Comparison of ENCODE assay signal across 21 cellular contexts in the genomic region with DNA sequence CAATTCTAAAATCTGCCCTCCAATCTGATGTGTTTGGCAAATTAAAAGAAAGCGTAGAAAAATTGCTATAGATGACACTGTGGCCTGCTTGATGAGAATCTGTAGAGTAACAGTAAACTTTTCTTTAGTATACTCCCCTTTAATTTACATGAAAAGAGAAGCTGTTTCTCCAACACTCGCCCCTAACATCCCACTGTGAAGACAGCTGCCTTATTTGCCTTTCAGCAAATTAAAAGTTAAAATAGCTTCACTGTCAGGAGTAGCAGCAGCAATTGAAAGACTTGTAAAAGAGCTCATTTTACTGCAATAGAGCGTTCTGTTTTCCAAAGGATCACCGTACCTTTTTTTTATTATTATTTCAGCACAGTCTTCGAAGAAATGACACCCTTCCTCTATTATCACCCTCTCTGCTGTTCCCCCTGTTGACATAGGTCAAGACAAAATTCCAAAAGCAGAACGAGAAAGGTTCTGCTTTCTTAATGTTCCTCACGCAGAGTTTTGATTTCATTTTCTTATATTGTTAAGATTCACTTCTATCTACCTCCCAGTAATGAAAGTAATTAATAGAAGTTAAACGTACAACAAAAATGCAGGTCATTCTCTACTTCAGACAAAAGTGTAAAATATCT.
"Had no signal": no experiment of that assay in that cellular context is flagged by ENCODE, and none has a peak within 500 bp of the region (broad histone marks: within the 10 kb centered on the region; RNA-seq: fewer than 3 reads in every experiment).

No MANE protein-coding gene starts in this region.

- H3K27me3 Mint-ChIP-seq: central memory CD8-positive, alpha-beta T cell had no signal

- H3K27me3 ChIP-seq: brain microvascular endothelial cell, heart left ventricle, left lung, ovary, sigmoid colon had no signal

- ATAC-seq: heart left ventricle; left lung; natural killer cell; stimulated activated effector memory CD8-positive, alpha-beta T cell treated with anti-CD3 and anti-CD28 coated beads, Interleukin-12 subunit alpha, Interleukin-12 subunit beta, amount 100 ng/mL, for 72 hours had no signal

- H3K27ac Mint-ChIP-seq: activated CD4-positive, alpha-beta T cell treated with anti-CD3 and anti-CD28 coated beads, Interleukin-2, amount 10 ng/mL, durations not matched to agents 7 days and 5 days; activated naive CD8-positive, alpha-beta T cell treated with anti-CD3 and anti-CD28 coated beads for 36 hours; activated T-helper 1 cell treated with anti-CD3 and anti-CD28 coated beads, Interleukin-12 subunit alpha, Interleukin-12 subunit beta, Interleukin-2, Interleukin-4 antibody, amounts not matched to agents 30 ng/mL and 10 ng/mL and 1 ng/mL, durations not matched to agents 14 hours and 24 hours and 36 hours; natural killer cell; stimulated activated effector memory CD8-positive, alpha-beta T cell treated with anti-CD3 and anti-CD28 coated beads, Interleukin-12 subunit alpha, Interleukin-12 subunit beta, amount 100 ng/mL, for 72 hours had no signal

- H3K36me3 Mint-ChIP-seq: activated naive CD8-positive, alpha-beta T cell treated with anti-CD3 and anti-CD28 coated beads for 36 hours; natural killer cell; stimulated activated effector memory CD8-positive, alpha-beta T cell treated with anti-CD3 and anti-CD28 coated beads, Interleukin-12 subunit alpha, Interleukin-12 subunit beta, amount 100 ng/mL, for 72 hours had no signal

- H3K9me3 ChIP-seq: left lung, ovary, sigmoid colon had no signal

- DNase-seq: activated CD4-positive, alpha-beta T cell treated with anti-CD3 and anti-CD28 coated beads, Interleukin-2, amount 10 ng/mL, durations not matched to agents 7 days and 5 days; activated CD8-positive, alpha-beta memory T cell treated with anti-CD3 and anti-CD28 coated beads for 24 hours; activated naive CD8-positive, alpha-beta T cell treated with anti-CD3 and anti-CD28 coated beads for 36 hours; amygdala; brain microvascular endothelial cell; effector CD8-positive, alpha-beta T cell; foreskin melanocyte; heart left ventricle; kidney; left lung; mesenchymal stem cell; natural killer cell; ovary; sigmoid colon; stimulated activated CD4-positive, alpha-beta T cell treated with anti-CD3 and anti-CD28 coated beads, Interleukin-12 subunit alpha, Interleukin-12 subunit beta, amount 100 ng/mL, for 4 hours; stimulated activated CD4-positive, alpha-beta T cell treated with anti-CD3 and anti-CD28 coated beads, Interleukin-2, amount 100 ng/mL, for 24 hours; SW 1271 had no signal

- H3K4me3 ChIP-seq: coronary artery, left lung, ovary, sigmoid colon had no signal

- H3K27ac ChIP-seq: brain microvascular endothelial cell, coronary artery, left lung, ovary, sigmoid colon had no signal

- H3K4me1 Mint-ChIP-seq: activated CD4-positive, alpha-beta T cell treated with anti-CD3 and anti-CD28 coated beads, Interleukin-2, amount 10 ng/mL, durations not matched to agents 7 days and 5 days; activated naive CD8-positive, alpha-beta T cell treated with anti-CD3 and anti-CD28 coated beads for 36 hours; central memory CD8-positive, alpha-beta T cell; natural killer cell; stimulated activated effector memory CD8-positive, alpha-beta T cell treated with anti-CD3 and anti-CD28 coated beads, Interleukin-12 subunit alpha, Interleukin-12 subunit beta, amount 100 ng/mL, for 72 hours had no signal

- H3K36me3 ChIP-seq: brain microvascular endothelial cell, heart left ventricle, left lung, ovary, sigmoid colon had no signal

- H3K4me1 ChIP-seq: heart left ventricle, left lung, sigmoid colon had no signal

- H3K9me3 Mint-ChIP-seq: activated CD4-positive, alpha-beta T cell treated with anti-CD3 and anti-CD28 coated beads, Interleukin-2, amount 10 ng/mL, durations not matched to agents 7 days and 5 days; activated T-helper 1 cell treated with anti-CD3 and anti-CD28 coated beads, Interleukin-12 subunit alpha, Interleukin-12 subunit beta, Interleukin-2, Interleukin-4 antibody, amounts not matched to agents 30 ng/mL and 10 ng/mL and 1 ng/mL, durations not matched to agents 14 hours and 24 hours and 36 hours had no signal

- H3K4me3 Mint-ChIP-seq: activated CD4-positive, alpha-beta T cell treated with anti-CD3 and anti-CD28 coated beads, Interleukin-2, amount 10 ng/mL, durations not matched to agents 7 days and 5 days; activated naive CD8-positive, alpha-beta T cell treated with anti-CD3 and anti-CD28 coated beads for 36 hours; activated T-helper 1 cell treated with anti-CD3 and anti-CD28 coated beads, Interleukin-12 subunit alpha, Interleukin-12 subunit beta, Interleukin-2, Interleukin-4 antibody, amounts not matched to agents 30 ng/mL and 10 ng/mL and 1 ng/mL, durations not matched to agents 14 hours and 24 hours and 36 hours; central memory CD8-positive, alpha-beta T cell; natural killer cell; stimulated activated effector memory CD8-positive, alpha-beta T cell treated with anti-CD3 and anti-CD28 coated beads, Interleukin-12 subunit alpha, Interleukin-12 subunit beta, amount 100 ng/mL, for 72 hours had no signal
